In genomic region chr2:38376683-38377500, GRCh38 we compare ENCODE assay signal across 8 cellular contexts. TPM values are rescaled to one million over a fixed set of nuclear protein-coding genes. Genes with fewer than 3 reads are reported as not detected.
DNase-seq lines count a peak whose midpoint lies in the region; ATAC-seq lines count a peak whose summit lies in the region.

Gene ATL2 (minus strand): TSS chr2:38377273. CDS start chr2:38377260, 13 bp downstream.

- no peaks in the 10 kb centered on the region for H3K9me3 ChIP-seq in BLaER1

- DNase-seq in GM19240 (ENCODE audit: insufficient read length, low spot score), result peak; percentile 73
- peak; percentile 93 to 97 for DNase-seq in NCI-H526 (lab: John Stamatoyannopoulos, UW)
- peak; percentile 98 for DNase-seq in activated CD4-positive, alpha-beta T cell treated with anti-CD3 and anti-CD28 coated beads, Interleukin-2, amount 10 ng/mL, durations not matched to agents 24 days and 14 days
- DNase-seq in cortex of kidney (lab: John Stamatoyannopoulos, UW), result peak; percentile 24
- DNase-seq in left lobe of liver (ENCODE audit: low spot score), result peak; percentile 98
- peak; percentile 92 for DNase-seq in stimulated activated CD4-positive, alpha-beta T cell treated with anti-CD3 and anti-CD28 coated beads, Interleukin-2, amount 100 ng/mL, for 4 hours (ENCODE audit: low read depth)

- peak within 1 kb of the TSS; percentile 98 for H3K27ac ChIP-seq in BLaER1

- H3K4me1 Mint-ChIP-seq in activated CD4-positive, alpha-beta T cell treated with anti-CD3 and anti-CD28 coated beads, Interleukin-2, amount 10 ng/mL, durations not matched to agents 24 days and 14 days, result peaks cover 58% of the 10 kb centered on the region

- H3K4me3 ChIP-seq in BLaER1, result peak within 1 kb of the TSS; percentile 94

- H3K4me3 Mint-ChIP-seq in activated CD4-positive, alpha-beta T cell treated with anti-CD3 and anti-CD28 coated beads, Interleukin-2, amount 10 ng/mL, durations not matched to agents 24 days and 14 days, result peak within 1 kb of the TSS; percentile 92

- H3K36me3 Mint-ChIP-seq in activated CD4-positive, alpha-beta T cell treated with anti-CD3 and anti-CD28 coated beads, Interleukin-2, amount 10 ng/mL, durations not matched to agents 24 days and 14 days (ENCODE audit: low read depth), result peaks cover 18% of the 10 kb centered on the region

- peak within 1 kb of the TSS; percentile 95 for H3K27ac Mint-ChIP-seq in activated CD4-positive, alpha-beta T cell treated with anti-CD3 and anti-CD28 coated beads, Interleukin-2, amount 10 ng/mL, durations not matched to agents 24 days and 14 days

- peaks cover 55% of the 10 kb centered on the region for H3K4me1 ChIP-seq in BLaER1

- peaks cover 51% of the 10 kb centered on the region for H4K20me1 ChIP-seq in BLaER1

- H3K36me3 ChIP-seq in BLaER1, result no peaks in the 10 kb centered on the region

- ATAC-seq in HG03460 (IDR thresholded peaks at IDR 0.05; ENCODE audit: unreplicated experiment) (peak; percentile 90), left lobe of liver (peak; percentile 89)

- peak within 1 kb of the TSS; percentile 85 for H3K4me2 ChIP-seq in BLaER1

- H3K9me3 Mint-ChIP-seq in activated CD4-positive, alpha-beta T cell treated with anti-CD3 and anti-CD28 coated beads, Interleukin-2, amount 10 ng/mL, durations not matched to agents 24 days and 14 days, result no peaks in the 10 kb centered on the region

- H3K9ac ChIP-seq in BLaER1, result peak within 1 kb of the TSS; percentile 98

- H3K27me3 ChIP-seq in BLaER1, result no peaks in the 10 kb centered on the region

- intact Hi-C loops in activated CD4-positive, alpha-beta T cell treated with anti-CD3 and anti-CD28 coated beads, Interleukin-2, amount 10 ng/mL, durations not matched to agents 24 days and 14 days (cut with micrococcal nuclease), result loop anchor here (1.0 to 10.0 kb wide), 5 partner anchors 60 to 982 kb away; no protein-coding TSS in a partner anchor

- H3K27me3 Mint-ChIP-seq in activated CD4-positive, alpha-beta T cell treated with anti-CD3 and anti-CD28 coated beads, Interleukin-2, amount 10 ng/mL, durations not matched to agents 24 days and 14 days, result no peaks in the 10 kb centered on the region

RNA-seq across cellular contexts. Expression of gene ATL2, which starts in this region (rescaled TPM):
- 58.1 and 67.3 TPM in 2 replicates for total RNA-seq in activated CD4-positive, alpha-beta T cell treated with anti-CD3 and anti-CD28 coated beads, Interleukin-2, amount 10 ng/mL, durations not matched to agents 24 days and 14 days
- total RNA-seq in left lobe of liver, result 47.0 TPM

Comparison
In these comparisons a context has a peak if more than half of its experiments do, and no peak if none do; other contexts are left out.
1. Peak in every context shown above with its lines: DNase-seq, ATAC-seq, H3K4me3 ChIP-seq and H3K27ac ChIP-seq.
2. DNase-seq: peak in every context shown above with its lines; median percentile 98 in activated CD4-positive, alpha-beta T cell treated with anti-CD3 and anti-CD28 coated beads, Interleukin-2, amount 10 ng/mL, durations not matched to agents 24 days and 14 days; 98 in left lobe of liver; 95 in NCI-H526; 92 in stimulated activated CD4-positive, alpha-beta T cell treated with anti-CD3 and anti-CD28 coated beads, Interleukin-2, amount 100 ng/mL, for 4 hours; 73 in GM19240; 24 in cortex of kidney.